ENCODE assay signal across 1 cellular context in the genomic region with DNA sequence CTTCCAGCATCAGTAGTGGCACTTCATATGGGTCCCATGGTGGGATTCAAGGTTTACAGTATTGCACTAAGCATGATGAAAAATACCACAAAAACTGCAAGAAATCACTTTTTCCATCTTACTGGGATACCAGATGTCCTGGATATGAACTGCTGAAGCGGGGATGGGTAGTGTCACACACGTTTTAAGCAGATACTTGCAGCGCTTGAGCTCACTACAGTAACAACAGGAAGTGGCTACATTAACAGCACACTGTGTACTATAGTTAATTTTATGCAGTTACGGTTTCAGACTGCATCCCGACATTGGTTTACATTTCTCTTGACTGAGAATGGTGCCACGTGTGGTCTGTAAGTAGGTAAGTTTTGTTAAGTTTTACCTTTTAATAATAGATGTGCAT.
TF ChIP-seq lines count a peak whose summit lies in the region.

No MANE protein-coding gene starts in this region.

TF ChIP-seq in SK-N-SH treated with all-trans-retinoic acid at 6 μM for 48 hours, 23 proteins besides CTCF, POLR2A, EP300 and RAD21 (continued from another document):
- TF ChIP-seq, protein P1, sequence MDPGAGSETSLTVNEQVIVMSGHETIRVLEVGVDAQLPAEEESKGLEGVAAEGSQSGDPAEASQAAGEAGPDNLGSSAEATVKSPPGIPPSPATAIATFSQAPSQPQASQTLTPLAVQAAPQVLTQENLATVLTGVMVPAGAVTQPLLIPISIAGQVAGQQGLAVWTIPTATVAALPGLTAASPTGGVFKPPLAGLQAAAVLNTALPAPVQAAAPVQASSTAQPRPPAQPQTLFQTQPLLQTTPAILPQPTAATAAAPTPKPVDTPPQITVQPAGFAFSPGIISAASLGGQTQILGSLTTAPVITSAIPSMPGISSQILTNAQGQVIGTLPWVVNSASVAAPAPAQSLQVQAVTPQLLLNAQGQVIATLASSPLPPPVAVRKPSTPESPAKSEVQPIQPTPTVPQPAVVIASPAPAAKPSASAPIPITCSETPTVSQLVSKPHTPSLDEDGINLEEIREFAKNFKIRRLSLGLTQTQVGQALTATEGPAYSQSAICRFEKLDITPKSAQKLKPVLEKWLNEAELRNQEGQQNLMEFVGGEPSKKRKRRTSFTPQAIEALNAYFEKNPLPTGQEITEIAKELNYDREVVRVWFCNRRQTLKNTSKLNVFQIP (CRISPR knock-in tag; IDR thresholded peaks at IDR 0.05; ENCODE audit: borderline replicate concordance, low read depth): no peak
- TF ChIP-seq ZNF565 (CRISPR knock-in tag; conservative IDR thresholded peaks at IDR 0.05; ENCODE audit: low read depth): no peak
- no peak for TF ChIP-seq PPARA (CRISPR knock-in tag; IDR thresholded peaks at IDR 0.05; ENCODE audit: borderline replicate concordance)
- TF ChIP-seq, protein P2, sequence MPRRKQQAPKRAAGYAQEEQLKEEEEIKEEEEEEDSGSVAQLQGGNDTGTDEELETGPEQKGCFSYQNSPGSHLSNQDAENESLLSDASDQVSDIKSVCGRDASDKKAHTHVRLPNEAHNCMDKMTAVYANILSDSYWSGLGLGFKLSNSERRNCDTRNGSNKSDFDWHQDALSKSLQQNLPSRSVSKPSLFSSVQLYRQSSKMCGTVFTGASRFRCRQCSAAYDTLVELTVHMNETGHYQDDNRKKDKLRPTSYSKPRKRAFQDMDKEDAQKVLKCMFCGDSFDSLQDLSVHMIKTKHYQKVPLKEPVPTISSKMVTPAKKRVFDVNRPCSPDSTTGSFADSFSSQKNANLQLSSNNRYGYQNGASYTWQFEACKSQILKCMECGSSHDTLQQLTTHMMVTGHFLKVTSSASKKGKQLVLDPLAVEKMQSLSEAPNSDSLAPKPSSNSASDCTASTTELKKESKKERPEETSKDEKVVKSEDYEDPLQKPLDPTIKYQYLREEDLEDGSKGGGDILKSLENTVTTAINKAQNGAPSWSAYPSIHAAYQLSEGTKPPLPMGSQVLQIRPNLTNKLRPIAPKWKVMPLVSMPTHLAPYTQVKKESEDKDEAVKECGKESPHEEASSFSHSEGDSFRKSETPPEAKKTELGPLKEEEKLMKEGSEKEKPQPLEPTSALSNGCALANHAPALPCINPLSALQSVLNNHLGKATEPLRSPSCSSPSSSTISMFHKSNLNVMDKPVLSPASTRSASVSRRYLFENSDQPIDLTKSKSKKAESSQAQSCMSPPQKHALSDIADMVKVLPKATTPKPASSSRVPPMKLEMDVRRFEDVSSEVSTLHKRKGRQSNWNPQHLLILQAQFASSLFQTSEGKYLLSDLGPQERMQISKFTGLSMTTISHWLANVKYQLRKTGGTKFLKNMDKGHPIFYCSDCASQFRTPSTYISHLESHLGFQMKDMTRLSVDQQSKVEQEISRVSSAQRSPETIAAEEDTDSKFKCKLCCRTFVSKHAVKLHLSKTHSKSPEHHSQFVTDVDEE (CRISPR knock-in tag; IDR thresholded peaks at IDR 0.05): no peak
- TF ChIP-seq, protein P3, sequence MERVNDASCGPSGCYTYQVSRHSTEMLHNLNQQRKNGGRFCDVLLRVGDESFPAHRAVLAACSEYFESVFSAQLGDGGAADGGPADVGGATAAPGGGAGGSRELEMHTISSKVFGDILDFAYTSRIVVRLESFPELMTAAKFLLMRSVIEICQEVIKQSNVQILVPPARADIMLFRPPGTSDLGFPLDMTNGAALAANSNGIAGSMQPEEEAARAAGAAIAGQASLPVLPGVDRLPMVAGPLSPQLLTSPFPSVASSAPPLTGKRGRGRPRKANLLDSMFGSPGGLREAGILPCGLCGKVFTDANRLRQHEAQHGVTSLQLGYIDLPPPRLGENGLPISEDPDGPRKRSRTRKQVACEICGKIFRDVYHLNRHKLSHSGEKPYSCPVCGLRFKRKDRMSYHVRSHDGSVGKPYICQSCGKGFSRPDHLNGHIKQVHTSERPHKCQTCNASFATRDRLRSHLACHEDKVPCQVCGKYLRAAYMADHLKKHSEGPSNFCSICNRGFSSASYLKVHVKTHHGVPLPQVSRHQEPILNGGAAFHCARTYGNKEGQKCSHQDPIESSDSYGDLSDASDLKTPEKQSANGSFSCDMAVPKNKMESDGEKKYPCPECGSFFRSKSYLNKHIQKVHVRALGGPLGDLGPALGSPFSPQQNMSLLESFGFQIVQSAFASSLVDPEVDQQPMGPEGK (CRISPR knock-in tag; IDR thresholded peaks at IDR 0.05; ENCODE audit: borderline replicate concordance): no peak
- TF ChIP-seq ZNF8 (CRISPR knock-in tag; IDR thresholded peaks at IDR 0.05): no peak
